8 cellular contexts compared by ENCODE assay signal in the genomic region with DNA sequence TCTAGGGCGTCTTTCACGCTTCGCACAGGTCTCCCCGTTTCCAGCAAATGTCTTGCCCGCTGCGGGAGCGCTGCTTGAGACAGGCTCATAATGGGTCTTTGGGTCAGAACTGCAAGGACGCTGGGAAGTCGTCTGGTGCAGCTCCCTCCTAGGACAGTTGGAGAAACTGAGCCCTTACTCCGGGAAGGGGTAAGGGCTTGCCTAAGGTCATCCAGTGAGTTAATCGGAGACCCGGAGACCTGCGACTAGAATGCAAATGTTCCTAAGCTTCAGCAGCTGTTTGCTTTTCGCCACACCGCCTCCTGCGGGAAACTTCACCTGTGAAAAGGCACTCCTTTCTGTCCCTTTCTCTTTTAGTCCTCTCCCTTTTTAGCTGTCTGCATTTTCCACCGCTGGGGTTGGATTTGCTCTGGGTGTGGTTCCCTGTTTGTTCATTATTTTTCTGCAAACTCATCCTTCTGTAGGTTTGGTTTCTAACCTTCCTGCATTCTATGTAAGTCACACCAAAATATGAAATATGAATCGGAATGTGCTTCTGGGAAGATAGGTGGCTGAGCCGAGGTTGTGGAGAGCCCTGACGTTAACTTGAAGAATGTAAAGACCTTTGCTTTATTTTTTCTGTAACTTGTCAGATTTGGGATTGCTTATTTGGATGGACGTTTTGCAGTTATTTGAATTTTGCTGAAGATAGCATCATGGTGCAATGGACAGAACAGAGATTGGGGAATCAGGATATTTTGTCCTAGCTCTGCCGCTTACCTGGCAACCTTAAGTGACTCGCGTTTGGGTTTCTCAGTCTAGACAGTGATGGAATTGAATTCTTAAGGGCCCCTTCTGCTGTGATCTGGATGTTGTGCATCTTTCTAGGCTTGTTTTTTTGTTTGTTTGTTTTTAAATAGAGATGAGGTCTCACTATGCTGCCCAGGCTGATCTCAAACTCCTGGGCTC. TPM values are rescaled to one million over a fixed set of nuclear protein-coding genes. Genes with fewer than 3 reads are reported as not detected.
DNase-seq lines count a peak whose midpoint lies in the region; ATAC-seq and TF ChIP-seq lines count a peak whose summit lies in the region.

No MANE protein-coding gene starts in this region.

- H3K9me3 Mint-ChIP-seq in CD4-positive, alpha-beta memory T cell = no peaks in the 10 kb centered on the region
- peaks cover 2% of the 10 kb centered on the region for H3K9me3 Mint-ChIP-seq in nephron

- H3K4me1 Mint-ChIP-seq in CD4-positive, alpha-beta memory T cell = peaks cover 12 to 27% (median 15%) of the 10 kb centered on the region in 4 donors
- H3K4me1 Mint-ChIP-seq in nephron = peaks cover 31% of the 10 kb centered on the region

- peak overlapping the region; percentile 79 to 97 (median 93) for H3K27ac Mint-ChIP-seq in CD4-positive, alpha-beta memory T cell
- H3K27ac Mint-ChIP-seq in nephron = peak overlapping the region in 2 of 3 experiments; percentile 5 to 69

- 10 to 13% methylated on average over 15 to 24 of the region's 24 CpGs for WGBS in esophagus squamous epithelium, 2 donors

- H3K27me3 Mint-ChIP-seq in CD4-positive, alpha-beta memory T cell = peaks cover 9 to 11% of the 10 kb centered on the region in 2 donors
- H3K27me3 Mint-ChIP-seq in nephron (ENCODE audit: low read depth) = peaks cover 7% of the 10 kb centered on the region

- no peak for TF ChIP-seq POLR2A in esophagus squamous epithelium (IDR thresholded peaks at IDR 0.05)

- TF ChIP-seq CTCF in esophagus squamous epithelium (IDR thresholded peaks at IDR 0.05) = peak in 2 of 6 experiments; percentile 7 to 10
- no peak for TF ChIP-seq CTCF in nephron (IDR thresholded peaks at IDR 0.05; ENCODE audit: unreplicated experiment in 3 of 3)

- no peaks in the 10 kb centered on the region for H3K36me3 ChIP-seq in CD4-positive, alpha-beta memory T cell (ENCODE audit: insufficient read depth, low read length)
- peaks cover 0 to 3% (median 0%) of the 10 kb centered on the region in 3 donors for H3K36me3 ChIP-seq in esophagus squamous epithelium

- peaks cover 3% of the 10 kb centered on the region for H3K27me3 ChIP-seq in CD4-positive, alpha-beta memory T cell (ENCODE audit: insufficient read depth, low read length)
- no peaks in the 10 kb centered on the region for H3K27me3 ChIP-seq in esophagus squamous epithelium

- peak overlapping the region; percentile 48 to 97 for H3K4me3 ChIP-seq in CD4-positive, alpha-beta memory T cell (ENCODE audit: low read length in 2 of 2)
- H3K4me3 ChIP-seq in esophagus squamous epithelium = peak overlapping the region; percentile 57 to 84 (median 80)

- peaks cover 0 to 4% of the 10 kb centered on the region in 2 donors for H3K36me3 Mint-ChIP-seq in CD4-positive, alpha-beta memory T cell
- no peaks in the 10 kb centered on the region for H3K36me3 Mint-ChIP-seq in nephron (ENCODE audit: low read depth)

- CTCF ChIA-PET in CD4-positive, alpha-beta memory T cell (lab: Charles Lee; ENCODE audit: partially characterized antibody) = interaction anchor here (0.6 to 6.2 kb wide), 28 partner anchors 8 to 1066 kb away, joined by 3 to 99 read pairs (median 4); no protein-coding TSS in a partner anchor

- no peaks in the 10 kb centered on the region for H3K9me3 ChIP-seq in CD4-positive, alpha-beta memory T cell (ENCODE audit: control insufficient read depth in 1 of 2, low read length in 2 of 2)
- H3K9me3 ChIP-seq in esophagus squamous epithelium = no peaks in the 10 kb centered on the region

- POLR2A ChIA-PET in CD4-positive, alpha-beta memory T cell (lab: Charles Lee; ENCODE audit: partially characterized antibody) = interaction anchor here (1.4 to 3.4 kb wide), 2 partner anchors 203 to 323 kb away, joined by 12 read pairs; partner anchors contain the start of gene G3BP1

- H3K4me3 Mint-ChIP-seq in CD4-positive, alpha-beta memory T cell = peak overlapping the region; percentile 92 to 99 (median 98)
- H3K4me3 Mint-ChIP-seq in nephron = peak overlapping the region; percentile 91 to 98 (median 97)

- peak in 1 of 5 donors; percentile 18 for DNase-seq in CD4-positive, alpha-beta memory T cell
- peak; percentile 15 for DNase-seq in MV-4-11 (lab: John Stamatoyannopoulos, UW)
- peak; percentile 2 to 4 for DNase-seq in activated CD4-positive, alpha-beta T cell treated with anti-CD3 and anti-CD28 coated beads, Interleukin-2, amount 50 U/mL, for 24 hours (ENCODE audit: low read depth in 1 of 2, low spot score in 1 of 2)
- no peak for DNase-seq in esophagus squamous epithelium (lab: John Stamatoyannopoulos, UW)
- no peak for DNase-seq in epidermal melanocyte (ENCODE audit: insufficient read length, low spot score)

- ATAC-seq in GM21381 (IDR thresholded peaks at IDR 0.05; ENCODE audit: unreplicated experiment) (peak; percentile 12), GM21526 (IDR thresholded peaks at IDR 0.05; ENCODE audit: low FRiP score, unreplicated experiment) (no peak)

- H3K4me1 ChIP-seq in CD4-positive, alpha-beta memory T cell (ENCODE audit: insufficient read depth, low read length) = peaks cover 23% of the 10 kb centered on the region
- H3K4me1 ChIP-seq in esophagus squamous epithelium = peaks cover 0 to 19% (median 8%) of the 10 kb centered on the region in 3 donors

- H3K27ac ChIP-seq in CD4-positive, alpha-beta memory T cell (ENCODE audit: low read depth, low read length) = peak overlapping the region; percentile 64
- peak overlapping the region; percentile 57 to 86 (median 82) for H3K27ac ChIP-seq in esophagus squamous epithelium

- intact Hi-C loops in CD4-positive, alpha-beta memory T cell (cut with micrococcal nuclease) = no loop called here
- intact Hi-C loops in esophagus squamous epithelium (cut with DNase I) = loop anchor here (5.0 to 10.0 kb wide), 3 partner anchors 49 to 296 kb away; no protein-coding TSS in a partner anchor

RNA-seq across cellular contexts. Expression of gene SLC36A1, which starts 0.9 kb away (rescaled TPM):
- total RNA-seq in CD4-positive, alpha-beta memory T cell = 1 to 10 TPM; 5.2 to 7.8 TPM
- 1 to 10 TPM in 1 of 2 donors, under 1 TPM in 1; 0.80 to 2.1 TPM for polyA plus RNA-seq in CD4-positive, alpha-beta memory T cell
- total RNA-seq in esophagus squamous epithelium = 1 to 10 TPM; 7.3 to 9.1 (median 8.3) TPM

Comparison
In these comparisons a context has a peak if more than half of its experiments do, and no peak if none do; other contexts are left out.
1. DNase-seq: peak in MV-4-11 (single experiment) and activated CD4-positive, alpha-beta T cell treated with anti-CD3 and anti-CD28 coated beads, Interleukin-2, amount 50 U/mL, for 24 hours (2 of 2); none in esophagus squamous epithelium (single experiment) and epidermal melanocyte (single experiment).